In genomic region chr21:31218830-31219608, GRCh38 we compare ENCODE assay signal across 1 cellular context.
TF ChIP-seq lines count a peak whose summit lies in the region.

No MANE protein-coding gene starts in this region.

TF ChIP-seq in GM12878, 131 proteins besides CTCF, POLR2A, EP300 and RAD21 (continued from another document):
- TF ChIP-seq CUX1 (IDR thresholded peaks at IDR 0.05; ENCODE audit: insufficient replicate concordance, low read depth, low read length) (no peak), SKIL (IDR thresholded peaks at IDR 0.05; ENCODE audit: low read depth, poor library complexity, severe bottlenecking) (no peak), CHD2 (IDR thresholded peaks at IDR 0.05; ENCODE audit: borderline replicate concordance, low read depth, low read length) (0 out of 2 replicates have a peak, but pooled peaks have one; percentile 18), ZNF687 (IDR thresholded peaks at IDR 0.05) (0 out of 2 replicates have a peak, but pooled peaks have one; percentile 22), JUND (IDR thresholded peaks at IDR 0.05; ENCODE audit: low read depth, low read length) (no peak), RBBP5 (conservative IDR thresholded peaks at IDR 0.05) (no peak), CHD4 (IDR thresholded peaks at IDR 0.05) (no peak), DPF2 (IDR thresholded peaks at IDR 0.05) (peak; percentile 46), IKZF1 (conservative IDR thresholded peaks at IDR 0.05) (peak; percentile 47; the same call in 1 of the 2 replicates), ZBTB11 (CRISPR knock-in tag; IDR thresholded peaks at IDR 0.05) (no peak), IKZF2 (IDR thresholded peaks at IDR 0.05) (peak; percentile 44 to 54; a peak in 3 of 4 replicates), TCF12 (IDR thresholded peaks at IDR 0.05; ENCODE audit: low read depth, low read length) (no peak), FOXM1 (IDR thresholded peaks at IDR 0.05; ENCODE audit: low read depth, low read length) (no peak), ZNF622 (IDR thresholded peaks at IDR 0.05) (no peak), SUPT20H (IDR thresholded peaks at IDR 0.05; ENCODE audit: borderline replicate concordance, control insufficient read depth, low read depth, low read length) (no peak), ZNF24 (IDR thresholded peaks at IDR 0.05) (no peak), EGR1 (IDR thresholded peaks at IDR 0.05; ENCODE audit: borderline replicate concordance in 1 of 2, low read depth in 2 of 2, low read length in 2 of 2) (no peak), ZNF217 (IDR thresholded peaks at IDR 0.05) (no peak), POU2F2 (IDR thresholded peaks at IDR 0.05; ENCODE audit: borderline replicate concordance, low read depth, low read length) (no peak)
TF ChIP-seq in GM12878: peak in this region for 9.
